19 cellular contexts compared by ENCODE assay signal in genomic region chr10:29838529-29838928, GRCh38.
A peak's percentile ranks its signal among the peaks of the same experiment; 100 is the strongest.
DNase-seq lines count a peak whose midpoint lies in the region; ATAC-seq, FAIRE-seq and TF ChIP-seq lines count a peak whose summit lies in the region.
"Had no signal": no experiment of that assay in that cellular context is flagged by ENCODE, and none has a peak within 500 bp of the region (broad histone marks: within the 10 kb centered on the region; RNA-seq: fewer than 3 reads in every experiment).

No MANE protein-coding gene starts in this region.

- H3K36me3 ChIP-seq in DND-41 (ENCODE audit: insufficient read depth, low read length), result no peaks in the 10 kb centered on the region
- H3K36me3 ChIP-seq in esophagus muscularis mucosa, result no peaks in the 10 kb centered on the region
- H3K36me3 ChIP-seq in muscle layer of duodenum (ENCODE audit: control insufficient read depth in 1 of 2, insufficient read depth in 2 of 2, low read length in 2 of 2), result no peaks in the 10 kb centered on the region
- no peaks in the 10 kb centered on the region for H3K36me3 ChIP-seq in testis (ENCODE audit: low read depth, missing control alignments)
- H3K36me3 ChIP-seq in smooth muscle cell (ENCODE audit: low read depth), result no peaks in the 10 kb centered on the region

- no peak for TF ChIP-seq CTCF in DND-41 (IDR thresholded peaks at IDR 0.05; ENCODE audit: borderline replicate concordance, extremely low read depth, low read length, poor library complexity, severe bottlenecking)
- TF ChIP-seq CTCF in esophagus muscularis mucosa (IDR thresholded peaks at IDR 0.05), result no peak
- TF ChIP-seq CTCF in testis (IDR thresholded peaks at IDR 0.05), result no peak
- no peak for TF ChIP-seq CTCF in nephron progenitor cell (IDR thresholded peaks at IDR 0.05)
- no peak for TF ChIP-seq CTCF in D721Med (IDR thresholded peaks at IDR 0.05; ENCODE audit: insufficient read depth, missing control alignments)
- no peak for TF ChIP-seq CTCF in smooth muscle cell (IDR thresholded peaks at IDR 0.05; ENCODE audit: borderline replicate concordance, insufficient read depth, poor library complexity, severe bottlenecking)

- H4K20me1 ChIP-seq in DND-41 (ENCODE audit: insufficient read depth, low read length) (no peaks in the 10 kb centered on the region), smooth muscle cell (ENCODE audit: low read depth) (no peaks in the 10 kb centered on the region)

- intact Hi-C loops in esophagus muscularis mucosa (cut with DNase I), result no loop called here
- intact Hi-C loops in testis (cut with DNase I; ENCODE audit: low total_unique reads), result no loop called here

- H3K27me3 ChIP-seq in DND-41 (ENCODE audit: insufficient read depth, low read length, poor library complexity) (no peaks in the 10 kb centered on the region), esophagus muscularis mucosa (no peaks in the 10 kb centered on the region), muscle layer of duodenum (ENCODE audit: low read depth, low read length) (no peaks in the 10 kb centered on the region), testis (no peaks in the 10 kb centered on the region), smooth muscle cell (ENCODE audit: low read depth) (no peaks in the 10 kb centered on the region)

- no peak for TF ChIP-seq POLR2A in esophagus muscularis mucosa (IDR thresholded peaks at IDR 0.05; ENCODE audit: low read depth)
- TF ChIP-seq POLR2A in testis (IDR thresholded peaks at IDR 0.05), result no peak

- H3K27ac Mint-ChIP-seq in nephron progenitor cell, result no peak overlapping the region
- H3K27ac Mint-ChIP-seq: IgD-negative memory B cell had no signal

- H2AFZ ChIP-seq in DND-41 (ENCODE audit: low read depth, low read length) (peak overlapping the region; percentile 36; the same call in 1 of the 2 replicates), smooth muscle cell (ENCODE audit: low read depth) (no peak overlapping the region)

- H3K79me2 ChIP-seq in DND-41 (ENCODE audit: insufficient read depth, low read length), result no peaks in the 10 kb centered on the region
- H3K79me2 ChIP-seq in smooth muscle cell (ENCODE audit: low read depth), result no peaks in the 10 kb centered on the region

- H3F3A ChIP-seq in smooth muscle cell (ENCODE audit: low read depth), result peaks cover 4% of the 10 kb centered on the region

- peak; percentile 98 for TF ChIP-seq EP300 in esophagus muscularis mucosa (IDR thresholded peaks at IDR 0.05)

- H3K36me3 Mint-ChIP-seq in nephron progenitor cell (ENCODE audit: low read depth), result no peaks in the 10 kb centered on the region
- H3K36me3 Mint-ChIP-seq: IgD-negative memory B cell had no signal

- H3K27ac ChIP-seq in DND-41 (ENCODE audit: low read length) (peak overlapping the region; percentile 70), esophagus muscularis mucosa (replicated peaks in 1 of 4) (peak overlapping the region; percentile 86 to 96 (median 90)), muscle layer of duodenum (ENCODE audit: low read length) (peak overlapping the region; percentile 82), testis (peak overlapping the region; percentile 59 to 62), smooth muscle cell (ENCODE audit: low read depth) (no peak overlapping the region)
- H3K27ac ChIP-seq: A549 had no signal

- no peak overlapping the region for H3K9ac ChIP-seq in DND-41 (ENCODE audit: low read depth, low read length)
- H3K9ac ChIP-seq in smooth muscle cell (ENCODE audit: low read depth), result no peak overlapping the region

- no peak for FAIRE-seq in D721Med (lab: Jason Lieb, UNC)
- FAIRE-seq: A549, H54, HTR-8/SVneo had no signal

- H3K9me3 ChIP-seq in DND-41 (ENCODE audit: insufficient read depth, low read length, severe bottlenecking) (no peaks in the 10 kb centered on the region), esophagus muscularis mucosa (no peaks in the 10 kb centered on the region), muscle layer of duodenum (ENCODE audit: control insufficient read depth in 1 of 2, low read length in 2 of 2) (no peaks in the 10 kb centered on the region), testis (no peaks in the 10 kb centered on the region), smooth muscle cell (replicated peaks; ENCODE audit: low read depth) (no peaks in the 10 kb centered on the region)
- H3K9me3 ChIP-seq: A549 had no signal

- DNase-seq in DND-41, result peak; percentile 29
- DNase-seq in esophagus muscularis mucosa (ENCODE audit: extremely low spot score), result no peak
- DNase-seq in testis, result peak; percentile 83
- DNase-seq in nephron progenitor cell, result no peak
- no peak for DNase-seq in D721Med (ENCODE audit: insufficient read length, low spot score)
- DNase-seq in smooth muscle cell (lab: John Stamatoyannopoulos, UW; ENCODE audit: unreplicated experiment), result no peak
- DNase-seq: C1 segment of cervical spinal cord; NCI-H187; NCI-H2171; NCI-H446; NCI-H69; NK-92 treated with Interleukin-12 subunit alpha and Interleukin-12 subunit beta, amount 100 ng/mL, for 24 hours; SHP77 treated with DMSO at 0.1 percent for 48 hours had no signal

- ATAC-seq in DND-41 (ENCODE audit: insufficient read depth, low read depth) (no peak), GM21390 (IDR thresholded peaks at IDR 0.05; ENCODE audit: unreplicated experiment) (no peak)
- ATAC-seq: A549 had no signal

- peaks cover 44% of the 10 kb centered on the region for H3K4me1 Mint-ChIP-seq in nephron progenitor cell
- H3K4me1 Mint-ChIP-seq: IgD-negative memory B cell had no signal

- H3K4me3 ChIP-seq in DND-41 (ENCODE audit: low read depth in 1 of 2, low read length in 2 of 2) (no peak overlapping the region), esophagus muscularis mucosa (no peak overlapping the region), muscle layer of duodenum (ENCODE audit: low read depth in 1 of 2, low read length in 2 of 2) (no peak overlapping the region), testis (no peak overlapping the region), smooth muscle cell (no peak overlapping the region)
- H3K4me3 ChIP-seq: A549 had no signal

- 42% methylated on average over 5 of the region's 5 CpGs for WGBS in esophagus muscularis mucosa
- 35 to 56% methylated on average over 1 to 5 of the region's 5 CpGs for WGBS in testis, 2 donors
- WGBS in smooth muscle cell (ENCODE audit: low lambda C conversion rate), result 90% methylated on average over 4 of the region's 5 CpGs

- peaks cover 4% of the 10 kb centered on the region for H3K9me3 Mint-ChIP-seq in nephron progenitor cell

- no peak overlapping the region for H3K4me3 Mint-ChIP-seq in nephron progenitor cell
- H3K4me3 Mint-ChIP-seq: IgD-negative memory B cell had no signal

- H3K4me2 ChIP-seq in DND-41 (ENCODE audit: insufficient read depth, low read length), result no peak overlapping the region
- H3K4me2 ChIP-seq in smooth muscle cell, result no peak overlapping the region
- H3K4me2 ChIP-seq: A549 had no signal

- peaks cover 14% of the 10 kb centered on the region for H3K27me3 Mint-ChIP-seq in nephron progenitor cell (ENCODE audit: low read depth, poor library complexity)
- H3K27me3 Mint-ChIP-seq: IgD-negative memory B cell had no signal

- peaks cover 50% of the 10 kb centered on the region for H3K4me1 ChIP-seq in DND-41 (ENCODE audit: insufficient read depth, low read length)
- H3K4me1 ChIP-seq in esophagus muscularis mucosa, result peaks cover 35 to 80% (median 58%) of the 10 kb centered on the region in 4 donors
- peaks cover 0 to 6% of the 10 kb centered on the region in 2 donors for H3K4me1 ChIP-seq in muscle layer of duodenum (ENCODE audit: control insufficient read depth in 1 of 2, insufficient read depth in 2 of 2, low read length in 2 of 2)
- H3K4me1 ChIP-seq in testis, result peaks cover 29% of the 10 kb centered on the region
- H3K4me1 ChIP-seq in smooth muscle cell (ENCODE audit: low read depth), result no peaks in the 10 kb centered on the region

Comparison
In these comparisons a context has a peak if more than half of its experiments do, and no peak if none do; other contexts are left out.
1. DNase-seq: peak in DND-41 (single experiment) and testis (single experiment); none in esophagus muscularis mucosa (single experiment), nephron progenitor cell (single experiment), D721Med (single experiment) and smooth muscle cell (single experiment).